Comparison of ENCODE assay signal across 8 cellular contexts in genomic region chr17:35088911-35089845, GRCh38. TPM values are rescaled to one million over a fixed set of nuclear protein-coding genes. Genes with fewer than 3 reads are reported as not detected.
A peak's percentile ranks its signal among the peaks of the same experiment; 100 is the strongest.
DNase-seq lines count a peak whose midpoint lies in the region; TF ChIP-seq lines count a peak whose summit lies in the region.

No MANE protein-coding gene starts in this region.

- peak overlapping the region; percentile 66 for H3K9ac ChIP-seq in H9 (ENCODE audit: extremely low read depth, insufficient read length, low read length)
- peak overlapping the region; percentile 66 for H3K9ac ChIP-seq in SK-N-MC (ENCODE audit: insufficient read length)

- H3K79me2 ChIP-seq in H9 (ENCODE audit: insufficient read depth, low read length) (no peaks in the 10 kb centered on the region; the same call in 1 of the 2 replicates), osteoblast (ENCODE audit: insufficient read depth, low read length) (peaks cover 44% of the 10 kb centered on the region)

- peak overlapping the region; percentile 81 to 92 for H3K4me3 Mint-ChIP-seq in H9
- peak overlapping the region; percentile 93 for H3K4me3 Mint-ChIP-seq in activated naive CD4-positive, alpha-beta T cell treated with anti-CD3 and anti-CD28 coated beads, Interleukin-2, amount 50 U/mL, for 24 hours

- no peak overlapping the region for H3K56ac ChIP-seq in H9 (ENCODE audit: insufficient read length, low read depth, low read length)

- H3K36me3 ChIP-seq in SK-N-MC (ENCODE audit: insufficient read depth, low read length) (no peaks in the 10 kb centered on the region), osteoblast (ENCODE audit: insufficient read depth, low read length) (no peaks in the 10 kb centered on the region), thymus (ENCODE audit: control insufficient read depth, insufficient read depth) (no peaks in the 10 kb centered on the region)

- no peak overlapping the region for H4K8ac ChIP-seq in H9 (replicated peaks; ENCODE audit: insufficient read length, low read depth, low read length)

- no peak overlapping the region for H3K4ac ChIP-seq in H9 (ENCODE audit: low read depth, low read length)

- no peak overlapping the region for H2BK20ac ChIP-seq in H9 (ENCODE audit: low read depth, low read length, poor library complexity, severe bottlenecking)

- H2AFZ ChIP-seq in H9 (ENCODE audit: low read length), result peak overlapping the region; percentile 12
- peak overlapping the region; percentile 89 for H2AFZ ChIP-seq in osteoblast (ENCODE audit: low read length)

- peak; percentile 62 for DNase-seq in GM04504 (ENCODE audit: low read depth)
- peak; percentile 93 for DNase-seq in H9
- peak; percentile 74 for DNase-seq in M059J (ENCODE audit: low read depth)
- no peak for DNase-seq in SK-N-MC (ENCODE audit: low read depth, low spot score)
- DNase-seq in glomerular visceral epithelial cell (ENCODE audit: extremely low spot score), result peak; percentile 90
- DNase-seq in osteoblast (ENCODE audit: insufficient read length, low spot score, missing footprints), result peak; percentile 97

- no peaks in the 10 kb centered on the region for H4K20me1 ChIP-seq in H9 (ENCODE audit: control insufficient read depth, insufficient read depth, insufficient read length)
- H4K20me1 ChIP-seq in osteoblast (ENCODE audit: insufficient read depth, low read length), result no peaks in the 10 kb centered on the region

- H3K27ac Mint-ChIP-seq in H9, result peak overlapping the region in 1 of 3 experiments; percentile 85; a peak in 3 of 7 replicates
- H3K27ac Mint-ChIP-seq in activated naive CD4-positive, alpha-beta T cell treated with anti-CD3 and anti-CD28 coated beads, Interleukin-2, amount 50 U/mL, for 24 hours, result peak overlapping the region; percentile 96

- no peak overlapping the region for H4K5ac ChIP-seq in H9 (ENCODE audit: insufficient read length, low read depth, low read length)

- H3K27ac ChIP-seq in H9 (ENCODE audit: insufficient read length, low read depth, low read length), result no peak overlapping the region
- no peak overlapping the region; the same call in 1 of the 2 replicates for H3K27ac ChIP-seq in SK-N-MC
- H3K27ac ChIP-seq in osteoblast (ENCODE audit: low read depth, low read length), result peak overlapping the region; percentile 81
- H3K27ac ChIP-seq in thymus (ENCODE audit: low read depth), result peak overlapping the region; percentile 90

- H3K9me3 Mint-ChIP-seq in H9, result no peaks in the 10 kb centered on the region
- H3K9me3 Mint-ChIP-seq in activated naive CD4-positive, alpha-beta T cell treated with anti-CD3 and anti-CD28 coated beads, Interleukin-2, amount 50 U/mL, for 24 hours, result no peaks in the 10 kb centered on the region

- no peak overlapping the region for H3K14ac ChIP-seq in H9 (ENCODE audit: insufficient read depth, low read length)

- WGBS in H9 (ENCODE audit: extremely low coverage, insufficient read length, low lambda C conversion rate), result no CpG with 5 or more reads among the region's 92 CpGs
- WGBS in thymus, result under 1% methylated on average over 92 of the region's 92 CpGs

- no peak overlapping the region for H2BK12ac ChIP-seq in H9 (ENCODE audit: insufficient read length, low read depth, low read length)

- no peaks in the 10 kb centered on the region for H3K9me3 ChIP-seq in H9 (ENCODE audit: control insufficient read depth, low read depth, low read length)
- no peaks in the 10 kb centered on the region for H3K9me3 ChIP-seq in SK-N-MC (ENCODE audit: low read depth, low read length)
- no peaks in the 10 kb centered on the region for H3K9me3 ChIP-seq in osteoblast (ENCODE audit: low read depth, low read length)
- H3K9me3 ChIP-seq in thymus (ENCODE audit: control insufficient read depth), result no peaks in the 10 kb centered on the region

- no peak overlapping the region for H3K23ac ChIP-seq in H9 (ENCODE audit: insufficient read length, low read depth, low read length)

- H2BK15ac ChIP-seq in H9 (ENCODE audit: low read depth, low read length), result no peak overlapping the region

- TF ChIP-seq CTCF in H9 (conservative IDR thresholded peaks at IDR 0.05) (peak; percentile 77), osteoblast (IDR thresholded peaks at IDR 0.05; ENCODE audit: extremely low read depth, low read depth, low read length) (peak; percentile 59)

- peaks cover 43% of the 10 kb centered on the region in 2 experiments for H3K4me1 Mint-ChIP-seq in H9
- H3K4me1 Mint-ChIP-seq in activated naive CD4-positive, alpha-beta T cell treated with anti-CD3 and anti-CD28 coated beads, Interleukin-2, amount 50 U/mL, for 24 hours, result peaks cover 56% of the 10 kb centered on the region

- H3K4me1 ChIP-seq in H9 (ENCODE audit: insufficient read depth, low read length) (peaks cover 5% of the 10 kb centered on the region; the same call in 1 of the 2 replicates), osteoblast (ENCODE audit: insufficient read depth, low read length) (peaks cover 13% of the 10 kb centered on the region), thymus (ENCODE audit: control insufficient read depth, insufficient read depth, low read length) (no peaks in the 10 kb centered on the region)

- H3K4me2 ChIP-seq in H9 (ENCODE audit: insufficient read depth, insufficient read length, low read length) (peak overlapping the region; percentile 87), osteoblast (ENCODE audit: insufficient read depth, low read length) (peak overlapping the region; percentile 93)

- H3K27me3 ChIP-seq in H9 (ENCODE audit: insufficient read depth, low read length) (no peaks in the 10 kb centered on the region), osteoblast (ENCODE audit: insufficient read depth, low read length) (no peaks in the 10 kb centered on the region), thymus (ENCODE audit: control insufficient read depth, insufficient read depth) (no peaks in the 10 kb centered on the region)

- no peak overlapping the region for H2AK5ac ChIP-seq in H9 (ENCODE audit: insufficient read length, low read length)

- peaks cover 0 to 2% (median 0%) of the 10 kb centered on the region in 3 experiments; a peak in 1 of 7 replicates for H3K36me3 Mint-ChIP-seq in H9 (ENCODE audit: insufficient read depth in 1 of 3, low read depth in 3 of 3)
- no peaks in the 10 kb centered on the region for H3K36me3 Mint-ChIP-seq in activated naive CD4-positive, alpha-beta T cell treated with anti-CD3 and anti-CD28 coated beads, Interleukin-2, amount 50 U/mL, for 24 hours

- H4K91ac ChIP-seq in H9 (ENCODE audit: insufficient read length, low read depth, low read length), result no peak overlapping the region

- no peaks in the 10 kb centered on the region; the same call in 1 of the 2 replicates for H3K27me3 Mint-ChIP-seq in H9 (ENCODE audit: low read depth)
- H3K27me3 Mint-ChIP-seq in activated naive CD4-positive, alpha-beta T cell treated with anti-CD3 and anti-CD28 coated beads, Interleukin-2, amount 50 U/mL, for 24 hours, result no peaks in the 10 kb centered on the region

- H3K23me2 ChIP-seq in H9 (ENCODE audit: insufficient read length, low read depth, low read length, poor library complexity, severe bottlenecking), result peaks cover 15% of the 10 kb centered on the region

- H2BK120ac ChIP-seq in H9 (ENCODE audit: low read depth, low read length, poor library complexity, severe bottlenecking), result no peak overlapping the region

- H2BK5ac ChIP-seq in H9 (ENCODE audit: insufficient read length, low read length), result no peak overlapping the region

- H3K4me3 ChIP-seq in SK-N-MC, result peak overlapping the region; percentile 83
- H3K4me3 ChIP-seq in osteoblast (ENCODE audit: insufficient read depth, low read length), result peak overlapping the region; percentile 97
- H3K4me3 ChIP-seq in thymus (ENCODE audit: low read length), result peak overlapping the region; percentile 98

- no peaks in the 10 kb centered on the region for H3K79me1 ChIP-seq in H9 (ENCODE audit: insufficient read depth, low read depth, low read length, poor library complexity, severe bottlenecking)

- peak overlapping the region; percentile 9 for H3K18ac ChIP-seq in H9 (ENCODE audit: insufficient read length, low read depth, low read length)

- H3T11ph ChIP-seq in H9 (ENCODE audit: low read length), result no peak overlapping the region

RNA-seq across cellular contexts. Expression of gene RFFL, which starts 25.7 kb away (rescaled TPM):
- total RNA-seq in H9 (2021) (21.1 and 21.4 TPM in 2 replicates), osteoblast (15.2 and 15.6 TPM in 2 replicates)
- 21.3 TPM in 2 replicates for total RNA-seq in M059J (2014; rRNA removed; shearing (Covaris generic))
- polyA plus RNA-seq in thymus, result 16.5 TPM

RNA-seq across cellular contexts. Expression of gene RAD51D, which starts 30.5 kb away (rescaled TPM):
- total RNA-seq in H9 (2021) (14.0 and 15.8 TPM in 2 replicates), osteoblast (14.8 and 19.7 TPM in 2 replicates)
- 8.4 and 10.0 TPM in 2 replicates for total RNA-seq in M059J (2014; rRNA removed; shearing (Covaris generic))
- polyA plus RNA-seq in thymus, result 5.9 TPM

RNA-seq across cellular contexts. Expression of gene FNDC8, which starts 32.2 kb away (rescaled TPM):
- total RNA-seq in H9 (2021) (not detected in 2 replicates), osteoblast (not detected in 2 replicates)
- not detected in 2 replicates for total RNA-seq in M059J (2014; rRNA removed; shearing (Covaris generic))
- polyA plus RNA-seq in thymus, result 0.02 TPM

RNA-seq across cellular contexts. Expression of gene NLE1, which starts 52.9 kb away (rescaled TPM):
- total RNA-seq in H9 (2021), result 41.7 and 43.9 TPM in 2 replicates
- total RNA-seq in M059J (2014; rRNA removed; shearing (Covaris generic)), result 13.3 and 17.8 TPM in 2 replicates
- 13.3 and 15.6 TPM in 2 replicates for total RNA-seq in osteoblast
- polyA plus RNA-seq in thymus, result 4.9 TPM

RNA-seq across cellular contexts. Expression of gene UNC45B, which starts 58.4 kb away (rescaled TPM):
- total RNA-seq in H9 (2021), result 0.07 and 0.22 TPM in 2 replicates
- total RNA-seq in M059J (2014; rRNA removed; shearing (Covaris generic)), result 0.05 TPM in 1 of 2 replicates, not detected in the other
- not detected in 2 replicates for total RNA-seq in osteoblast
- polyA plus RNA-seq in thymus, result 0.27 TPM

Comparison
In these comparisons a context has a peak if more than half of its experiments do, and no peak if none do; other contexts are left out.
1. H3K27ac ChIP-seq: peak in osteoblast (single experiment) and thymus (single experiment); none in H9 (single experiment) and SK-N-MC (single experiment).
2. Peak in every context shown above with its lines, with median percentiles within 50 percentile points of each other: H3K4me3 ChIP-seq.